In genomic region chr7:132187391-132187790, GRCh38 we compare ENCODE assay signal across 19 cellular contexts.
DNase-seq lines count a peak whose midpoint lies in the region; ATAC-seq, FAIRE-seq and TF ChIP-seq lines count a peak whose summit lies in the region.
"Had no signal": no experiment of that assay in that cellular context is flagged by ENCODE, and none has a peak within 500 bp of the region (broad histone marks: within the 10 kb centered on the region; RNA-seq: fewer than 3 reads in every experiment).

No MANE protein-coding gene starts in this region.

- H3K4me1 Mint-ChIP-seq in H9, result peaks cover 54 to 62% of the 10 kb centered on the region in 2 experiments
- H3K4me1 Mint-ChIP-seq in neural progenitor cell, result peaks cover 3% of the 10 kb centered on the region

- H3K27me3 Mint-ChIP-seq in H9 (ENCODE audit: low read depth) (peaks cover 17% of the 10 kb centered on the region; the same call in 1 of the 2 replicates), neural progenitor cell (ENCODE audit: insufficient read depth, low read depth) (peaks cover 14% of the 10 kb centered on the region)

- no CpG with 5 or more reads among the region's 6 CpGs for WGBS in H9 (ENCODE audit: extremely low coverage, insufficient read length, low lambda C conversion rate)
- 92% methylated on average over 6 of the region's 6 CpGs; no CpG with 5 or more reads in 1 of the 2 experiments for WGBS in H1 (ENCODE audit: extremely low coverage in 1 of 2, insufficient coverage in 1 of 2, insufficient read length in 1 of 2, insufficient replicate concordance in 2 of 2, low coverage in 1 of 2, low lambda C conversion rate in 2 of 2, missing lambda C conversion rate in 1 of 2), 2 experiments
- 95% methylated on average over 6 of the region's 6 CpGs for WGBS in esophagus muscularis mucosa

- no peaks in the 10 kb centered on the region for H3K23me2 ChIP-seq in H9 (ENCODE audit: insufficient read length, low read depth, low read length, poor library complexity, severe bottlenecking)
- peaks cover 3% of the 10 kb centered on the region; the same call in 1 of the 2 replicates for H3K23me2 ChIP-seq in H1 (ENCODE audit: low read depth, low read length)

- H2BK5ac ChIP-seq in H9 (ENCODE audit: insufficient read length, low read length) (no peak overlapping the region), H1 (ENCODE audit: low read depth, low read length) (peak overlapping the region; percentile 91; the same call in 1 of the 2 replicates)

- CTCF ChIA-PET in H1 (lab: Charles Lee; ENCODE audit: partially characterized antibody), result interaction anchor here (0.9 to 3.4 kb wide), 12 partner anchors 16 to 498 kb away, joined by 3 to 16 read pairs (median 4); no protein-coding TSS in a partner anchor

- H2AFZ ChIP-seq in H9 (ENCODE audit: low read length) (no peak overlapping the region), H1 (ENCODE audit: low read length) (no peak overlapping the region), neural progenitor cell (replicated peaks) (no peak overlapping the region)
- H2AFZ ChIP-seq: GM23248 had no signal

- intact Hi-C loops in posterior vena cava (cut with DNase I) (no loop called here), esophagus muscularis mucosa (cut with DNase I) (no loop called here)

- POLR2A ChIA-PET in H1 (lab: Charles Lee; ENCODE audit: partially characterized antibody), result interaction anchor here (1.4 kb wide), 1 partner anchor 17 kb away, joined by 7 read pairs; no protein-coding TSS in a partner anchor

- no peak overlapping the region for H2BK20ac ChIP-seq in H9 (ENCODE audit: low read depth, low read length, poor library complexity, severe bottlenecking)
- peak overlapping the region; percentile 97 for H2BK20ac ChIP-seq in H1 (ENCODE audit: low read length)

- H2AK5ac ChIP-seq in H9 (ENCODE audit: insufficient read length, low read length) (no peak overlapping the region), H1 (ENCODE audit: low read depth, low read length) (no peak overlapping the region; the same call in 1 of the 2 replicates)

- H2BK12ac ChIP-seq in H9 (ENCODE audit: insufficient read length, low read depth, low read length) (no peak overlapping the region), H1 (ENCODE audit: low read depth, low read length) (peak overlapping the region; percentile 95; the same call in 1 of the 2 replicates)

- no peak overlapping the region for H4K8ac ChIP-seq in H9 (replicated peaks; ENCODE audit: insufficient read length, low read depth, low read length)
- H4K8ac ChIP-seq in H1 (ENCODE audit: extremely low read depth, insufficient read depth, low read length), result no peak overlapping the region

- H3K4me3 ChIP-seq in H1 (ENCODE audit: extremely low read depth in 1 of 4, insufficient read depth in 2 of 4, low read depth in 3 of 4, low read length in 4 of 4) (peak overlapping the region in 2 of 4 experiments; percentile 4 to 30; a peak in 2 of 8 replicates), esophagus muscularis mucosa (no peak overlapping the region), neural progenitor cell (no peak overlapping the region)
- H3K4me3 ChIP-seq: GM23248, HAP-1 had no signal

- H3F3A ChIP-seq in neural progenitor cell (ENCODE audit: low read depth), result peaks cover 19% of the 10 kb centered on the region

- H3K56ac ChIP-seq in H9 (ENCODE audit: insufficient read length, low read depth, low read length) (no peak overlapping the region), H1 (replicated peaks; ENCODE audit: insufficient read length, low read depth, low read length) (no peak overlapping the region)

- TF ChIP-seq RAD21 in H1 (IDR thresholded peaks at IDR 0.05 in 1 of 2, conservative IDR thresholded peaks at IDR 0.05 in 1 of 2; ENCODE audit: low read depth in 2 of 2, low read length in 2 of 2), result no peak

- no peak overlapping the region for H4K5ac ChIP-seq in H9 (ENCODE audit: insufficient read length, low read depth, low read length)
- H4K5ac ChIP-seq in H1 (ENCODE audit: insufficient read length, low read depth, low read length), result peak overlapping the region; percentile 76

- no peak for FAIRE-seq in H1 (lab: Jason Lieb, UNC)
- FAIRE-seq: D721Med, G401.6, GM12891, GM19239 had no signal

- no peak overlapping the region for H3K9ac ChIP-seq in H9 (ENCODE audit: extremely low read depth, insufficient read length, low read length)
- no peak overlapping the region for H3K9ac ChIP-seq in H1 (replicated peaks in 1 of 4; ENCODE audit: extremely low read depth in 1 of 4, low read depth in 3 of 4, low read length in 3 of 4)
- H3K9ac ChIP-seq in neural progenitor cell, result no peak overlapping the region
- H3K9ac ChIP-seq: GM23248, KMS-11 had no signal

- no peak for ATAC-seq in HG03045 (IDR thresholded peaks at IDR 0.05; ENCODE audit: unreplicated experiment)

- H3K79me2 ChIP-seq in H9 (ENCODE audit: insufficient read depth, low read length) (no peaks in the 10 kb centered on the region), H1 (ENCODE audit: control insufficient read depth in 1 of 2, insufficient read depth in 2 of 2, low read length in 2 of 2) (no peaks in the 10 kb centered on the region), neural progenitor cell (ENCODE audit: low read depth) (no peaks in the 10 kb centered on the region)

- TF ChIP-seq EP300 in H1 (IDR thresholded peaks at IDR 0.05; ENCODE audit: borderline replicate concordance in 1 of 2, low read depth in 2 of 2, low read length in 2 of 2), result no peak
- TF ChIP-seq EP300 in esophagus muscularis mucosa (IDR thresholded peaks at IDR 0.05), result no peak

- no peaks in the 10 kb centered on the region for H4K20me1 ChIP-seq in H9 (ENCODE audit: control insufficient read depth, insufficient read depth, insufficient read length)
- no peaks in the 10 kb centered on the region for H4K20me1 ChIP-seq in H1 (replicated peaks in 1 of 2; ENCODE audit: control insufficient read depth in 1 of 2, insufficient read depth in 2 of 2, low read length in 2 of 2)
- H4K20me1 ChIP-seq in neural progenitor cell (ENCODE audit: low read depth), result no peaks in the 10 kb centered on the region

- H3K14ac ChIP-seq in H9 (ENCODE audit: insufficient read depth, low read length) (no peak overlapping the region), H1 (ENCODE audit: insufficient read length) (no peak overlapping the region)

- peaks cover 13% of the 10 kb centered on the region for H3K4me1 ChIP-seq in H9 (ENCODE audit: insufficient read depth, low read length)
- peaks cover 18 to 36% (median 25%) of the 10 kb centered on the region in 4 experiments for H3K4me1 ChIP-seq in H1 (replicated peaks in 1 of 4; ENCODE audit: control insufficient read depth in 3 of 4, insufficient read depth in 4 of 4, low read length in 3 of 4)
- no peaks in the 10 kb centered on the region for H3K4me1 ChIP-seq in esophagus muscularis mucosa
- H3K4me1 ChIP-seq in neural progenitor cell, result peaks cover 8% of the 10 kb centered on the region
- H3K4me1 ChIP-seq: BE2C, Caco-2, HAP-1 had no signal

- TF ChIP-seq CTCF in H9 (conservative IDR thresholded peaks at IDR 0.05), result no peak
- no peak for TF ChIP-seq CTCF in H1 (IDR thresholded peaks at IDR 0.05; ENCODE audit: control extremely low read depth in 1 of 3, insufficient read depth in 1 of 3, low read depth in 1 of 3, low read length in 3 of 3)
- no peak for TF ChIP-seq CTCF in esophagus muscularis mucosa (IDR thresholded peaks at IDR 0.05)
- TF ChIP-seq CTCF in neural progenitor cell (IDR thresholded peaks at IDR 0.05), result no peak

- H3K36me3 Mint-ChIP-seq in H9 (ENCODE audit: insufficient read depth in 1 of 3, low read depth in 3 of 3) (peaks cover 8 to 17% (median 10%) of the 10 kb centered on the region in 3 experiments), neural progenitor cell (peaks cover 4% of the 10 kb centered on the region)

- no peak overlapping the region for H2BK120ac ChIP-seq in H9 (ENCODE audit: low read depth, low read length, poor library complexity, severe bottlenecking)
- H2BK120ac ChIP-seq in H1 (replicated peaks; ENCODE audit: low read depth, low read length), result peak overlapping the region; percentile 95

- H3K27me3 ChIP-seq in H9 (ENCODE audit: insufficient read depth, low read length) (no peaks in the 10 kb centered on the region), H1 (replicated peaks in 1 of 4; ENCODE audit: control insufficient read depth in 3 of 4, extremely low read depth in 1 of 4, insufficient read depth in 3 of 4, low read length in 3 of 4) (no peaks in the 10 kb centered on the region), esophagus muscularis mucosa (no peaks in the 10 kb centered on the region), neural progenitor cell (no peaks in the 10 kb centered on the region)
- H3K27me3 ChIP-seq: BE2C had no signal

- H3K9me3 ChIP-seq in H9 (ENCODE audit: control insufficient read depth, low read depth, low read length), result no peaks in the 10 kb centered on the region
- peaks cover 4 to 13% of the 10 kb centered on the region in 2 experiments; a peak in 3 of 4 replicates for H3K9me3 ChIP-seq in H1 (ENCODE audit: insufficient read depth in 2 of 2, low read depth in 1 of 2, low read length in 1 of 2)
- peaks cover 0 to 23% (median 8%) of the 10 kb centered on the region in 4 donors for H3K9me3 ChIP-seq in esophagus muscularis mucosa
- H3K9me3 ChIP-seq in neural progenitor cell (ENCODE audit: low read depth), result no peaks in the 10 kb centered on the region
- H3K9me3 ChIP-seq: HAP-1 had no signal

- DNase-seq in H9 (no peak), H1 (ENCODE audit: low read depth in 1 of 2, low spot score in 2 of 2) (no peak), posterior vena cava (ENCODE audit: low spot score) (peak; percentile 36), esophagus muscularis mucosa (ENCODE audit: extremely low spot score) (no peak), neural progenitor cell (ENCODE audit: low spot score) (no peak)
- DNase-seq in activated CD4-positive, alpha-beta T cell treated with anti-CD3 and anti-CD28 coated beads for 48 hours, result no peak
- DNase-seq: ACHN; BE2C; C1 segment of cervical spinal cord; Caco-2; CD4-positive, alpha-beta T cell; GM23248 had no signal

- H2BK15ac ChIP-seq in H9 (ENCODE audit: low read depth, low read length), result no peak overlapping the region
- H2BK15ac ChIP-seq in H1 (ENCODE audit: low read length), result no peak overlapping the region; the same call in 1 of the 2 replicates

- H3K4me2 ChIP-seq in H9 (ENCODE audit: insufficient read depth, insufficient read length, low read length) (no peak overlapping the region), H1 (ENCODE audit: insufficient read depth in 1 of 2, low read depth in 2 of 2, low read length in 2 of 2) (peak overlapping the region; percentile 22 to 62; a peak in 1 of 4 replicates), neural progenitor cell (no peak overlapping the region)
- H3K4me2 ChIP-seq: KMS-11 had no signal

- peaks cover 13 to 16% of the 10 kb centered on the region in 2 experiments for H3K9me3 Mint-ChIP-seq in H9
- H3K9me3 Mint-ChIP-seq in neural progenitor cell, result peaks cover 18% of the 10 kb centered on the region
- H3K9me3 Mint-ChIP-seq: CD4-positive, alpha-beta T cell had no signal

- H3K23ac ChIP-seq in H9 (ENCODE audit: insufficient read length, low read depth, low read length) (no peak overlapping the region), H1 (ENCODE audit: insufficient read length) (no peak overlapping the region)

- no peaks in the 10 kb centered on the region; a peak in 1 of 8 replicates for H3K36me3 ChIP-seq in H1 (ENCODE audit: control insufficient read depth in 2 of 4, insufficient read depth in 4 of 4, low read length in 3 of 4)
- peaks cover 0 to 14% (median 5%) of the 10 kb centered on the region in 4 donors for H3K36me3 ChIP-seq in esophagus muscularis mucosa
- H3K36me3 ChIP-seq in neural progenitor cell, result no peaks in the 10 kb centered on the region
- H3K36me3 ChIP-seq: HAP-1 had no signal

- H3K79me1 ChIP-seq in H9 (ENCODE audit: insufficient read depth, low read depth, low read length, poor library complexity, severe bottlenecking) (no peaks in the 10 kb centered on the region), H1 (ENCODE audit: low read depth, low read length) (no peaks in the 10 kb centered on the region)

- no peak overlapping the region for H3T11ph ChIP-seq in H9 (ENCODE audit: low read length)

- no peak overlapping the region for H4K91ac ChIP-seq in H9 (ENCODE audit: insufficient read length, low read depth, low read length)
- H4K91ac ChIP-seq in H1 (replicated peaks; ENCODE audit: insufficient read length, low read length), result peak overlapping the region; percentile 97

- H3K27ac ChIP-seq in H9 (ENCODE audit: insufficient read length, low read depth, low read length), result no peak overlapping the region
- H3K27ac ChIP-seq in H1 (ENCODE audit: low read depth, low read length), result 0 out of 2 replicates have a peak overlapping the region, but pooled peaks have one; percentile 62
- no peak overlapping the region for H3K27ac ChIP-seq in esophagus muscularis mucosa (replicated peaks in 1 of 4)
- H3K27ac ChIP-seq in neural progenitor cell, result no peak overlapping the region
- H3K27ac ChIP-seq: GM23248, KMS-11 had no signal

- H3K4ac ChIP-seq in H9 (ENCODE audit: low read depth, low read length) (no peak overlapping the region), H1 (replicated peaks; ENCODE audit: insufficient read length, low read depth, low read length) (peak overlapping the region; percentile 59)

- no peak overlapping the region for H3K4me3 Mint-ChIP-seq in H9
- no peak overlapping the region for H3K4me3 Mint-ChIP-seq in neural progenitor cell
- H3K4me3 Mint-ChIP-seq: CD4-positive, alpha-beta T cell had no signal

- no peak overlapping the region for H3K18ac ChIP-seq in H9 (ENCODE audit: insufficient read length, low read depth, low read length)
- H3K18ac ChIP-seq in H1 (ENCODE audit: extremely low read depth, low read length), result peak overlapping the region; percentile 98

- peak overlapping the region in 2 of 3 experiments; percentile 63 to 81; a peak in 2 of 7 replicates for H3K27ac Mint-ChIP-seq in H9
- H3K27ac Mint-ChIP-seq in neural progenitor cell, result no peak overlapping the region
- H3K27ac Mint-ChIP-seq: CD4-positive, alpha-beta T cell had no signal

- no peak for TF ChIP-seq POLR2A in H1 (IDR thresholded peaks at IDR 0.05; ENCODE audit: control extremely low read depth in 1 of 2, low read depth in 2 of 2, low read length in 2 of 2)
- no peak for TF ChIP-seq POLR2A in esophagus muscularis mucosa (IDR thresholded peaks at IDR 0.05; ENCODE audit: low read depth)

Comparison
In these comparisons a context has a peak if more than half of its experiments do, and no peak if none do; other contexts are left out.
1. H3K4me2 ChIP-seq: peak in H1 (2 of 2); none in H9 (single experiment) and neural progenitor cell (single experiment).